9 cellular contexts compared by ENCODE assay signal in the genomic region with DNA sequence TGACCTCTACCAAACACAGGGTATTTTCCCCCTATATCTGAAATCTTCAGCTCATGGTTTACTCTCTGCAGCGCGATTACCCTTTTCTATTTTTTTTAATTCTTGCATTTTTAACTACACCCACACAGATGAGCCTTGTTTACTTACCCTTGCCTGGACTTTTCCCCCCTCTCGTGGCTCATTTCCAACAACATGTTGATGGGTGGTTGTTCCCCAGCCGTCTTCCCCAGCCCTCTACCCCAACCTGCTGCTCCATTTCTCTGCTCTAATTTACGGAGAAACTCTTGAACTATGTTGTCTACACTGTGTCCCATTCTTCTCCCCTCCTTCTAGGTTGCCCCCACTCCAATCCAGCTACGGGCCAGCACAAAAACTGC. TPM values are rescaled to one million over a fixed set of nuclear protein-coding genes. Genes with fewer than 3 reads are reported as not detected.
A peak's percentile ranks its signal among the peaks of the same experiment; 100 is the strongest.
DNase-seq lines count a peak whose midpoint lies in the region; ATAC-seq, FAIRE-seq and TF ChIP-seq lines count a peak whose summit lies in the region.
"Had no signal": no experiment of that assay in that cellular context is flagged by ENCODE, and none has a peak within 500 bp of the region (broad histone marks: within the 10 kb centered on the region; RNA-seq: fewer than 3 reads in every experiment).

No MANE protein-coding gene starts in this region.

- no peak for DNase-seq in heart left ventricle
- DNase-seq in Right ventricle myocardium superior = no peak
- peak; percentile 6 for DNase-seq in medulla oblongata (ENCODE audit: extremely low spot score)
- no peak for DNase-seq in vagina (ENCODE audit: extremely low spot score in 2 of 2)
- no peak for DNase-seq in H54 (ENCODE audit: insufficient read length, low spot score)

- H3K27ac ChIP-seq in heart left ventricle = peak overlapping the region in 11 of 12 donors; percentile 88 to 98 (median 93)
- peak overlapping the region; percentile 88 for H3K27ac ChIP-seq in cingulate gyrus (ENCODE audit: low read depth, low read length)
- H3K27ac ChIP-seq in vagina = peak overlapping the region; percentile 80

- 9 to 17% (median 14%) methylated on average over 6 of the region's 6 CpGs for WGBS in heart left ventricle, 4 donors

- H3K4me1 ChIP-seq in heart left ventricle (peaks cover 0 to 32% (median 15%) of the 10 kb centered on the region in 12 donors), vagina (peaks cover 9% of the 10 kb centered on the region)

- intact Hi-C loops in heart left ventricle (cut with DNase I) (loop anchor here in 4 of 10 donors (5.0 kb wide), 3 partner anchors 40 to 170 kb away; a partner anchor contains a TSS), Right ventricle myocardium superior (cut with DNase I) (no loop called here), vagina (cut with DNase I) (no loop called here)

- no peak for FAIRE-seq in H54 (lab: Jason Lieb, UNC)

- TF ChIP-seq CTCF in heart left ventricle (IDR thresholded peaks at IDR 0.05) (no peak), vagina (IDR thresholded peaks at IDR 0.05) (no peak)

- H3K9me3 ChIP-seq in heart left ventricle = peaks cover 0 to 53% (median 29%) of the 10 kb centered on the region in 12 donors
- H3K9me3 ChIP-seq in vagina = peaks cover 13% of the 10 kb centered on the region

- no peaks in the 10 kb centered on the region for H3K27me3 ChIP-seq in heart left ventricle
- no peaks in the 10 kb centered on the region for H3K27me3 ChIP-seq in vagina

- H3K4me3 ChIP-seq in heart left ventricle (peak overlapping the region; percentile 27 to 92 (median 73)), vagina (peak overlapping the region; percentile 49 to 73)

- ATAC-seq in heart left ventricle (peak in 3 of 4 donors; percentile 12 to 17 (median 14)), Right ventricle myocardium superior (ENCODE audit: poor library complexity) (no peak), HG03442 (IDR thresholded peaks at IDR 0.05; ENCODE audit: unreplicated experiment) (no peak), HG02981 (IDR thresholded peaks at IDR 0.05; ENCODE audit: unreplicated experiment) (no peak)

- H3K36me3 ChIP-seq in heart left ventricle = peaks cover 0 to 26% (median 14%) of the 10 kb centered on the region in 9 donors
- peaks cover 0 to 33% of the 10 kb centered on the region in 2 donors for H3K36me3 ChIP-seq in vagina

- TF ChIP-seq POLR2A in heart left ventricle (IDR thresholded peaks at IDR 0.05) (no peak), vagina (IDR thresholded peaks at IDR 0.05) (no peak), H54 (IDR thresholded peaks at IDR 0.05; ENCODE audit: low read depth, low read length) (no peak)

RNA-seq across cellular contexts. Expression of a gene that starts 0.7 kb away (rescaled TPM):
- total RNA-seq in heart left ventricle = 10 to 100 TPM in 2 of 9 donors, 1 to 10 TPM in 7; 3.4 to 13.0 (median 8.5) TPM
- polyA plus RNA-seq in heart left ventricle = 1 to 10 TPM; 3.7 to 4.6 TPM
- total RNA-seq in Right ventricle myocardium superior = 9.8 TPM
- 2.5 TPM for total RNA-seq in vagina
- total RNA-seq: HT-29 had no signal

RNA-seq across cellular contexts. Expression of a gene that starts 13.2 kb away (rescaled TPM):
- total RNA-seq in heart left ventricle (1 to 10 TPM in 8 of 9 donors, under 1 TPM in 1; 0.64 to 5.9 (median 4.3) TPM), Right ventricle myocardium superior (2.4 TPM), vagina (6.9 TPM)
- 1 to 10 TPM; 1.6 to 2.5 TPM for polyA plus RNA-seq in heart left ventricle
- total RNA-seq: HT-29 had no signal

Comparison
In these comparisons a context has a peak if more than half of its experiments do, and no peak if none do; other contexts are left out.
1. ATAC-seq: peak in heart left ventricle (3 of 4); none in Right ventricle myocardium superior (single experiment), HG03442 (single experiment) and HG02981 (single experiment).
2. Peak in every context shown above with its lines, with median percentiles within 50 percentile points of each other: H3K27ac ChIP-seq.